Comparison of ENCODE assay signal across 28 cellular contexts in the genomic region with DNA sequence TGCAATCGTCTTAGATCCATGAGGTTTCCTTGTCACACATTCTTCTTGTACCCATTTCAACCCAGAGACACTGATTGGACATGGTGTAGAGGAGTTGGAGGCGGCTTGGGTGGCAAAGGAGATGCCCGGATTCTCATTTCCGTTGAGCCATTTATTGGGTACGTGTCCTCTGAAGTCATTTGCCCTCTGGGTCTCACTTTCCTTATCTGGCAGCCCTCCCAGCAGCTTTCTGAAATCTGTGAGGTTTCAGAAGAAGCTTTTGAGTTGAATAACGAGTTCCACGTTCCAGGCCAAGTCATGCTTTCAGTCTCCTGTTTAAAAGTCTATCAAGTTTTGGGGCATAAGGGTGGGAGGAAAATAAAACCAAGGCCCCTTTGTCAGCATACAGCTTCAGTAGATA.
DNase-seq lines count a peak whose midpoint lies in the region; ATAC-seq and TF ChIP-seq lines count a peak whose summit lies in the region.
"Had no signal": no experiment of that assay in that cellular context is flagged by ENCODE, and none has a peak within 500 bp of the region (broad histone marks: within the 10 kb centered on the region; RNA-seq: fewer than 3 reads in every experiment).

No MANE protein-coding gene starts in this region.

- H2AFZ ChIP-seq in smooth muscle cell (ENCODE audit: low read depth), result no peak overlapping the region

- no peak overlapping the region for H3K9ac ChIP-seq in smooth muscle cell (ENCODE audit: low read depth)

- H3K79me2 ChIP-seq in smooth muscle cell (ENCODE audit: low read depth), result no peaks in the 10 kb centered on the region

- H3K9me3 Mint-ChIP-seq in glutamatergic neuron (ENCODE audit: unreplicated experiment), result peaks cover 2% of the 10 kb centered on the region
- H3K9me3 Mint-ChIP-seq: activated CD4-positive, alpha-beta memory T cell treated with anti-CD3 and anti-CD28 coated beads for 36 hours; activated naive CD4-positive, alpha-beta T cell treated with anti-CD3 and anti-CD28 coated beads, Interleukin-2, amount 50 U/mL, for 24 hours; activated T-helper 2 cell treated with anti-CD3 and anti-CD28 coated beads, Interferon-gamma antibody, Interleukin-2, Interleukin-4, amounts not matched to agents 10 μg/mL and 5 μg/mL and 100 μg/mL, durations not matched to agents 14 hours and 24 hours and 36 hours; naive thymus-derived CD8-positive, alpha-beta T cell; T-cell had no signal

- peaks cover 5% of the 10 kb centered on the region for H3K4me1 ChIP-seq in smooth muscle cell (ENCODE audit: low read depth)

- TF ChIP-seq CTCF in fibroblast of villous mesenchyme (IDR thresholded peaks at IDR 0.05; ENCODE audit: insufficient read depth, low read depth, low read length), result no peak
- no peak for TF ChIP-seq CTCF in smooth muscle cell (IDR thresholded peaks at IDR 0.05; ENCODE audit: borderline replicate concordance, insufficient read depth, poor library complexity, severe bottlenecking)
- TF ChIP-seq CTCF in glutamatergic neuron (IDR thresholded peaks at IDR 0.05; ENCODE audit: partially characterized antibody, unreplicated experiment), result no peak

- ATAC-seq in HG03135 (IDR thresholded peaks at IDR 0.05; ENCODE audit: unreplicated experiment), result no peak
- ATAC-seq: activated CD4-positive, CD25-positive, alpha-beta regulatory T cell treated with anti-CD3 and anti-CD28 coated beads, Interleukin-2, amount 50 U/mL, for 24 hours; naive thymus-derived CD8-positive, alpha-beta T cell; T-cell had no signal

- no peaks in the 10 kb centered on the region for H3K9me3 ChIP-seq in MG63
- H3K9me3 ChIP-seq in smooth muscle cell (replicated peaks; ENCODE audit: low read depth), result no peaks in the 10 kb centered on the region
- H3K9me3 ChIP-seq: breast epithelium, Caco-2 had no signal

- no peak overlapping the region for H3K27ac Mint-ChIP-seq in glutamatergic neuron (ENCODE audit: unreplicated experiment)
- H3K27ac Mint-ChIP-seq: activated CD4-positive, alpha-beta memory T cell treated with anti-CD3 and anti-CD28 coated beads for 36 hours; activated naive CD4-positive, alpha-beta T cell treated with anti-CD3 and anti-CD28 coated beads, Interleukin-2, amount 50 U/mL, for 24 hours; activated T-helper 2 cell treated with anti-CD3 and anti-CD28 coated beads, Interferon-gamma antibody, Interleukin-2, Interleukin-4, amounts not matched to agents 10 μg/mL and 5 μg/mL and 100 μg/mL, durations not matched to agents 14 hours and 24 hours and 36 hours; T-cell had no signal

- peaks cover 16% of the 10 kb centered on the region for H3F3A ChIP-seq in smooth muscle cell (ENCODE audit: low read depth)

- no peak overlapping the region for H3K4me3 ChIP-seq in MG63
- no peak overlapping the region for H3K4me3 ChIP-seq in fibroblast of villous mesenchyme (ENCODE audit: low read depth, low read length)
- no peak overlapping the region for H3K4me3 ChIP-seq in smooth muscle cell
- H3K4me3 ChIP-seq: breast epithelium had no signal

- no peaks in the 10 kb centered on the region for H4K20me1 ChIP-seq in smooth muscle cell (ENCODE audit: low read depth)

- H3K27ac ChIP-seq in smooth muscle cell (ENCODE audit: low read depth) (peak overlapping the region; percentile 16), caudate nucleus (ENCODE audit: low read depth, low read length) (no peak overlapping the region)
- H3K27ac ChIP-seq: breast epithelium had no signal

- H3K36me3 Mint-ChIP-seq in glutamatergic neuron (ENCODE audit: unreplicated experiment), result no peaks in the 10 kb centered on the region

- H3K4me3 Mint-ChIP-seq in glutamatergic neuron (ENCODE audit: unreplicated experiment), result no peak overlapping the region
- H3K4me3 Mint-ChIP-seq: activated CD4-positive, alpha-beta memory T cell treated with anti-CD3 and anti-CD28 coated beads for 36 hours; activated naive CD4-positive, alpha-beta T cell treated with anti-CD3 and anti-CD28 coated beads, Interleukin-2, amount 50 U/mL, for 24 hours; naive thymus-derived CD8-positive, alpha-beta T cell; T-cell had no signal

- DNase-seq in Daoy (ENCODE audit: low read depth) (peak; percentile 20), MG63 (peak; percentile 83), fibroblast of villous mesenchyme (ENCODE audit: low read depth) (peak; percentile 65), smooth muscle cell (lab: John Stamatoyannopoulos, UW; ENCODE audit: unreplicated experiment) (no peak), glutamatergic neuron (no peak), caudate nucleus (lab: John Stamatoyannopoulos, UW) (no peak)
- DNase-seq in effector CD4-positive, alpha-beta T cell, result no peak
- DNase-seq: ACHN; activated CD4-positive, alpha-beta memory T cell treated with anti-CD3 and anti-CD28 coated beads for 36 hours; amygdala; C1 segment of cervical spinal cord; Caco-2; DND-41; effector memory CD4-positive, alpha-beta T cell; midbrain; naive thymus-derived CD8-positive, alpha-beta T cell; NCI-H1105; NCI-H2029 treated with DMSO at 0.1 percent for 48 hours; NCI-H345; NCI-H748 treated with DMSO at 0.1 percent for 48 hours; retina; T-cell; trophoblast cell had no signal

- peak overlapping the region; percentile 43 for H3K4me2 ChIP-seq in smooth muscle cell

- 54% methylated on average over 7 of the region's 7 CpGs for WGBS in smooth muscle cell (ENCODE audit: low lambda C conversion rate)

- H3K27me3 Mint-ChIP-seq in glutamatergic neuron (ENCODE audit: unreplicated experiment), result peaks cover 8% of the 10 kb centered on the region
- H3K27me3 Mint-ChIP-seq: activated CD4-positive, alpha-beta memory T cell treated with anti-CD3 and anti-CD28 coated beads for 36 hours; activated naive CD4-positive, alpha-beta T cell treated with anti-CD3 and anti-CD28 coated beads, Interleukin-2, amount 50 U/mL, for 24 hours; naive thymus-derived CD8-positive, alpha-beta T cell; T-cell had no signal

- no peaks in the 10 kb centered on the region for H3K27me3 ChIP-seq in MG63
- H3K27me3 ChIP-seq in smooth muscle cell (ENCODE audit: low read depth), result no peaks in the 10 kb centered on the region
- H3K27me3 ChIP-seq: breast epithelium had no signal

- H3K36me3 ChIP-seq in MG63 (no peaks in the 10 kb centered on the region), smooth muscle cell (ENCODE audit: low read depth) (no peaks in the 10 kb centered on the region)
- H3K36me3 ChIP-seq: breast epithelium had no signal

- peaks cover 2% of the 10 kb centered on the region for H3K4me1 Mint-ChIP-seq in glutamatergic neuron (ENCODE audit: low read depth, unreplicated experiment)

Comparison
In these comparisons a context has a peak if more than half of its experiments do, and no peak if none do; other contexts are left out.
1. DNase-seq: peak in Daoy (single experiment), MG63 (single experiment) and fibroblast of villous mesenchyme (single experiment); none in smooth muscle cell (single experiment), glutamatergic neuron (single experiment), effector CD4-positive, alpha-beta T cell (single experiment) and caudate nucleus (0 of 61).